8 cellular contexts compared by ENCODE assay signal in genomic region chr16:67917852-67918236, GRCh38. TPM values are rescaled to one million over a fixed set of nuclear protein-coding genes. Genes with fewer than 3 reads are reported as not detected.
A peak's percentile ranks its signal among the peaks of the same experiment; 100 is the strongest.
DNase-seq lines count a peak whose midpoint lies in the region; ATAC-seq and TF ChIP-seq lines count a peak whose summit lies in the region.

No MANE protein-coding gene starts in this region.

- TF ChIP-seq CTCF in transverse colon (IDR thresholded peaks at IDR 0.05): no peak

- no peak for TF ChIP-seq EP300 in transverse colon (IDR thresholded peaks at IDR 0.05; ENCODE audit: low read depth)

- peak overlapping the region; percentile 10 to 54 (median 32) for H3K27ac ChIP-seq in transverse colon

- peak; percentile 82 for ATAC-seq in activated naive CD8-positive, alpha-beta T cell treated with anti-CD3 and anti-CD28 coated beads, Interleukin-2, amount 10 ng/mL, durations not matched to agents 7 days and 5 days (ENCODE audit: low read depth)
- ATAC-seq in GM18873 (IDR thresholded peaks at IDR 0.05; ENCODE audit: low FRiP score, unreplicated experiment) (no peak), HG03097 (IDR thresholded peaks at IDR 0.05; ENCODE audit: low FRiP score, unreplicated experiment) (no peak)

- H3K27me3 Mint-ChIP-seq in activated naive CD8-positive, alpha-beta T cell treated with anti-CD3 and anti-CD28 coated beads, Interleukin-2, amount 10 ng/mL, durations not matched to agents 7 days and 5 days: no peaks in the 10 kb centered on the region

- no peak overlapping the region for H3K4me3 ChIP-seq in transverse colon

- no peaks in the 10 kb centered on the region for H3K36me3 ChIP-seq in transverse colon

- H3K4me1 Mint-ChIP-seq in activated naive CD8-positive, alpha-beta T cell treated with anti-CD3 and anti-CD28 coated beads, Interleukin-2, amount 10 ng/mL, durations not matched to agents 7 days and 5 days: peaks cover 17% of the 10 kb centered on the region

- no peaks in the 10 kb centered on the region for H3K9me3 ChIP-seq in transverse colon

- in situ Hi-C loops in transverse colon (cut with MboI; ENCODE audit: low pct_ligation_motif_present in 1 of 4, low pct_unique_long_range_greater_than_20kb in 1 of 4, low sequenced_read_pairs in 3 of 4): no loop called here

- intact Hi-C loops in transverse colon (cut with DNase I; ENCODE audit: low total_unique reads): no loop called here

- no peak for TF ChIP-seq POLR2A in transverse colon (IDR thresholded peaks at IDR 0.05)

- WGBS in transverse colon (ENCODE audit: low coverage in 1 of 2), 2 donors: 85 to 89% methylated on average over 3 to 4 of the region's 4 CpGs

- peaks cover 6 to 31% (median 14%) of the 10 kb centered on the region in 4 donors for H3K4me1 ChIP-seq in transverse colon

- peaks cover 3% of the 10 kb centered on the region for H3K36me3 Mint-ChIP-seq in activated naive CD8-positive, alpha-beta T cell treated with anti-CD3 and anti-CD28 coated beads, Interleukin-2, amount 10 ng/mL, durations not matched to agents 7 days and 5 days

- POLR2A ChIA-PET in activated naive CD8-positive, alpha-beta T cell treated with anti-CD3 and anti-CD28 coated beads, Interleukin-2, amount 10 ng/mL, durations not matched to agents 7 days and 5 days (lab: Charles Lee): no interaction called here

- no peak overlapping the region for H3K4me3 Mint-ChIP-seq in activated naive CD8-positive, alpha-beta T cell treated with anti-CD3 and anti-CD28 coated beads, Interleukin-2, amount 10 ng/mL, durations not matched to agents 7 days and 5 days

- H3K27ac Mint-ChIP-seq in activated naive CD8-positive, alpha-beta T cell treated with anti-CD3 and anti-CD28 coated beads, Interleukin-2, amount 10 ng/mL, durations not matched to agents 7 days and 5 days: peak overlapping the region; percentile 78

- no peaks in the 10 kb centered on the region for H3K9me3 Mint-ChIP-seq in activated naive CD8-positive, alpha-beta T cell treated with anti-CD3 and anti-CD28 coated beads, Interleukin-2, amount 10 ng/mL, durations not matched to agents 7 days and 5 days

- DNase-seq in 8988T (peak; percentile 95), HS-5 (ENCODE audit: low read depth) (peak; percentile 87), kidney glomerular epithelial cell (lab: John Stamatoyannopoulos, UW) (peak; percentile 73), transverse colon (no peak), NCI-H187 treated with DMSO at 0.1 percent for 48 hours (lab: John Stamatoyannopoulos, UW) (no peak)
- no peak for DNase-seq in activated naive CD8-positive, alpha-beta T cell treated with anti-CD3 and anti-CD28 coated beads, Interleukin-2, amount 10 ng/mL, durations not matched to agents 7 days and 5 days

- no peaks in the 10 kb centered on the region for H3K27me3 ChIP-seq in transverse colon

RNA-seq across cellular contexts. Expression of gene CTRL, which starts 13.8 kb away (rescaled TPM):
- total RNA-seq in activated naive CD8-positive, alpha-beta T cell treated with anti-CD3 and anti-CD28 coated beads, Interleukin-2, amount 10 ng/mL, durations not matched to agents 7 days and 5 days: 1 to 10 TPM; 4.9 to 7.2 TPM
- 1 to 10 TPM in 3 of 4 donors, not detected in 1; 1.6 to 2.1 (median 1.6) TPM for total RNA-seq in transverse colon

RNA-seq across cellular contexts. Expression of gene PSMB10, which starts 18.8 kb away (rescaled TPM):
- 100 to 1,000 TPM; 220 to 246 TPM for total RNA-seq in activated naive CD8-positive, alpha-beta T cell treated with anti-CD3 and anti-CD28 coated beads, Interleukin-2, amount 10 ng/mL, durations not matched to agents 7 days and 5 days
- total RNA-seq in transverse colon: 100 to 1,000 TPM in 1 of 4 donors, 10 to 100 TPM in 3; 65.6 to 100 (median 68.6) TPM

RNA-seq across cellular contexts. Expression of gene PSKH1, which starts 24.8 kb away (rescaled TPM):
- 10 to 100 TPM; 22.8 to 25.6 TPM for total RNA-seq in activated naive CD8-positive, alpha-beta T cell treated with anti-CD3 and anti-CD28 coated beads, Interleukin-2, amount 10 ng/mL, durations not matched to agents 7 days and 5 days
- 100 to 1,000 TPM in 1 of 4 donors, 10 to 100 TPM in 3; 24.1 to 132 (median 56.2) TPM for total RNA-seq in transverse colon

RNA-seq across cellular contexts. Expression of gene LCAT, which starts 26.1 kb away (rescaled TPM):
- total RNA-seq in activated naive CD8-positive, alpha-beta T cell treated with anti-CD3 and anti-CD28 coated beads, Interleukin-2, amount 10 ng/mL, durations not matched to agents 7 days and 5 days: 10 to 100 TPM; 17.6 to 23.6 TPM
- total RNA-seq in transverse colon: 10 to 100 TPM in 1 of 4 donors, 1 to 10 TPM in 3; 2.2 to 30.7 (median 4.2) TPM

RNA-seq across cellular contexts. Expression of gene NRN1L, which starts 33.2 kb away (rescaled TPM):
- 1 to 10 TPM; 2.1 to 3.1 TPM for total RNA-seq in activated naive CD8-positive, alpha-beta T cell treated with anti-CD3 and anti-CD28 coated beads, Interleukin-2, amount 10 ng/mL, durations not matched to agents 7 days and 5 days
- total RNA-seq in transverse colon: 1 to 10 TPM in 1 of 4 donors, not detected in 3; 2.5 TPM

Comparison
In these comparisons a context has a peak if more than half of its experiments do, and no peak if none do; other contexts are left out.
1. DNase-seq: peak in 8988T (single experiment), HS-5 (single experiment) and kidney glomerular epithelial cell (single experiment); none in activated naive CD8-positive, alpha-beta T cell treated with anti-CD3 and anti-CD28 coated beads, Interleukin-2, amount 10 ng/mL, durations not matched to agents 7 days and 5 days (single experiment), transverse colon (single experiment) and NCI-H187 treated with DMSO at 0.1 percent for 48 hours (single experiment).